21 cellular contexts compared by ENCODE assay signal in the genomic region with DNA sequence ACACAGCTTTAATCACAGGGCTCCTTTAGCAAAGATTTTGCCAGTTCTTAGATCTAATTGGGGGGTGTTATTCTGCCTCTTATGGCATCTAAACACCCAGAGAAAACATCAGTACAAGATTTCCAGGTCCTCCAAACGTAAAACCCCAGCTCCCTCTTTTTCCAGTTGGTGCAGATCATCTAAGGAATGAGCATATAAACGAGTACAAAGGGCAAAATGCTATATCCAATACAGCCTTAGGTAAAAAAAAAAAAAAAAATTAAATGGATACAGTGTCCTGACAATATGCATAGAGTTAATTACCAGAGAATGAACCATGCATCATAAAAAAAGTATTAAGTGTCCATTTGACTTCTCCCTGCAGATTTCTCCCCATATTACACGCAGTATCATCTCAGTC.
"Had no signal": no experiment of that assay in that cellular context is flagged by ENCODE, and none has a peak within 500 bp of the region (broad histone marks: within the 10 kb centered on the region; RNA-seq: fewer than 3 reads in every experiment).

No MANE protein-coding gene starts in this region.

- H3K36me3 ChIP-seq: prostate gland, right atrium auricular region had no signal

- H3K27me3 Mint-ChIP-seq: effector memory CD8-positive, alpha-beta T cell; memory B cell; naive thymus-derived CD4-positive, alpha-beta T cell; stimulated activated memory B cell treated with anti-CD40 and anti-IgM and Interleukin-4, amounts not matched to agents 10 μg/mL and 1 μg/mL and 100 μg/mL, for 72 hours had no signal

- H3K4me3 ChIP-seq: lung, prostate gland, right atrium auricular region, testis, tibial artery, upper lobe of left lung had no signal

- DNase-seq: cortex of kidney; effector memory CD8-positive, alpha-beta T cell; erythroblast; hypothalamus; naive thymus-derived CD4-positive, alpha-beta T cell; nephron progenitor cell; nucleus accumbens; stimulated activated CD4-positive, alpha-beta T cell treated with anti-CD3 and anti-CD28 coated beads, Interleukin-2, amount 100 ng/mL, for 24 hours; stimulated activated CD4-positive, alpha-beta T cell treated with anti-CD3 and anti-CD28 coated beads, Interleukin-4, amount 100 ng/mL, for 24 hours; stimulated activated naive CD8-positive, alpha-beta T cell treated with anti-CD3 and anti-CD28 coated beads, Interleukin-15, Interleukin-2, amounts not matched to agents 100 U/mL and 50 U/mL, for 24 hours; substantia nigra; testis; tibial artery; upper lobe of left lung had no signal

- H3K4me1 ChIP-seq: prostate gland had no signal

- H3K9me3 Mint-ChIP-seq: effector memory CD8-positive, alpha-beta T cell; memory B cell; stimulated activated memory B cell treated with anti-CD40 and anti-IgM and Interleukin-4, amounts not matched to agents 10 μg/mL and 1 μg/mL and 100 μg/mL, for 72 hours had no signal

- H3K27me3 ChIP-seq: right atrium auricular region, testis, tibial artery, upper lobe of left lung had no signal

- H3K27ac ChIP-seq: prostate gland, right atrium auricular region, testis, upper lobe of left lung had no signal

- H3K9me3 ChIP-seq: prostate gland, right atrium auricular region, testis, tibial artery, upper lobe of left lung had no signal

- H3K4me3 Mint-ChIP-seq: effector memory CD8-positive, alpha-beta T cell; memory B cell; naive thymus-derived CD4-positive, alpha-beta T cell; nephron progenitor cell; stimulated activated memory B cell treated with anti-CD40 and anti-IgM and Interleukin-4, amounts not matched to agents 10 μg/mL and 1 μg/mL and 100 μg/mL, for 72 hours had no signal

- H3K27ac Mint-ChIP-seq: memory B cell; nephron progenitor cell; stimulated activated memory B cell treated with anti-CD40 and anti-IgM and Interleukin-4, amounts not matched to agents 10 μg/mL and 1 μg/mL and 100 μg/mL, for 72 hours had no signal

- ATAC-seq: effector memory CD8-positive, alpha-beta T cell; left lobe of liver; naive thymus-derived CD4-positive, alpha-beta T cell; sciatic nerve; stimulated activated memory B cell treated with anti-CD40 and anti-IgM and Interleukin-4, amounts not matched to agents 10 μg/mL and 1 μg/mL and 100 μg/mL, for 72 hours; stimulated activated naive CD8-positive, alpha-beta T cell treated with anti-CD3 and anti-CD28 coated beads, Interleukin-15, Interleukin-2, amounts not matched to agents 100 U/mL and 50 U/mL, for 24 hours had no signal
